In genomic region chr5:103139264-103139865, GRCh38 we compare ENCODE assay signal across 8 cellular contexts.
DNase-seq lines count a peak whose midpoint lies in the region; ATAC-seq and TF ChIP-seq lines count a peak whose summit lies in the region.

No MANE protein-coding gene starts in this region.

- no peak overlapping the region for H3K4me3 ChIP-seq in AG10803 (ENCODE audit: low read length)

- no peaks in the 10 kb centered on the region for H3K27me3 Mint-ChIP-seq in central memory CD8-positive, alpha-beta T cell

- peak; percentile 97 for TF ChIP-seq CTCF in AG10803 (conservative IDR thresholded peaks at IDR 0.05; ENCODE audit: low read length)

- no peak overlapping the region for H3K27ac Mint-ChIP-seq in central memory CD8-positive, alpha-beta T cell (ENCODE audit: low read depth)

- no peaks in the 10 kb centered on the region for H3K4me1 Mint-ChIP-seq in central memory CD8-positive, alpha-beta T cell

- ATAC-seq in GM19035 (IDR thresholded peaks at IDR 0.05; ENCODE audit: unreplicated experiment) (peak; percentile 97), HG03159 (IDR thresholded peaks at IDR 0.05; ENCODE audit: unreplicated experiment) (peak; percentile 98)
- ATAC-seq in central memory CD8-positive, alpha-beta T cell (replicated peaks; ENCODE audit: extremely low read depth, poor library complexity, severe bottlenecking), result peak; percentile 95

- DNase-seq in AG10803 (ENCODE audit: low read depth) (peak; percentile 74), NCI-H345 (lab: John Stamatoyannopoulos, UW) (peak; percentile 62), kidney tubule cell (ENCODE audit: low spot score) (peak; percentile 73)
- peak; percentile 74 for DNase-seq in activated CD4-positive, CD25-positive, alpha-beta regulatory T cell treated with anti-CD3 and anti-CD28 coated beads, Interleukin-2, amount 50 U/mL, for 16 hours (ENCODE audit: low read depth, low spot score)
- DNase-seq in central memory CD8-positive, alpha-beta T cell (ENCODE audit: low spot score in 2 of 2), result peak; percentile 75 to 78
- DNase-seq in stimulated activated CD4-positive, alpha-beta T cell treated with anti-CD3 and anti-CD28 coated beads, Interleukin-4, amount 100 ng/mL, for 4 hours, result peak; percentile 69 to 70

- H3K9me3 Mint-ChIP-seq in central memory CD8-positive, alpha-beta T cell, result no peaks in the 10 kb centered on the region

- H3K36me3 Mint-ChIP-seq in central memory CD8-positive, alpha-beta T cell (ENCODE audit: insufficient read depth), result peaks cover 15% of the 10 kb centered on the region

- no peak overlapping the region for H3K4me3 Mint-ChIP-seq in central memory CD8-positive, alpha-beta T cell
